ENCODE assay signal across 10 cellular contexts in the genomic region with DNA sequence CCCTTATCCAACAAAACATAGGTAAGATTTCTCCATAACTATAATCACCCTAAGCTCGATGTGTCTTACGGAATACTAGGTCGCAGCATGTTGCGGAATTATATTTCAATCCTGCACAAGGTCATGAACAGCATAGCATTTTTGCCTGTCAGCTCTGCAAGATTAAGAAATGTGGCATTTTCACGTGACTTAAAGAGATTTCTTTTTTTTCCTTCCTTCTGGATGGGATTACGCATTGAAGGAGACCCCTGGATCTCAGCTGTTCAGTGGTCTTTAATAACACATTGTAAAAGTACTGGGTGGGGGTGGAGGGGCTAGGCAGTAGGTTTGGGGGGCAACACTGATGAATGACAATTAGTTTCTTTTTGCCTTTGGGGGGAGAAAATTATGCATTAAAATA.
DNase-seq lines count a peak whose midpoint lies in the region; ATAC-seq, FAIRE-seq and TF ChIP-seq lines count a peak whose summit lies in the region.
"Had no signal": no experiment of that assay in that cellular context is flagged by ENCODE, and none has a peak within 500 bp of the region (broad histone marks: within the 10 kb centered on the region; RNA-seq: fewer than 3 reads in every experiment).

No MANE protein-coding gene starts in this region.

- TF ChIP-seq RAD21 in K562 (CRISPR knock-in tag; conservative IDR thresholded peaks at IDR 0.05 in 1 of 2, IDR thresholded peaks at IDR 0.05 in 1 of 2): no peak

- CTCF ChIA-PET in MCF 10A (lab: Yijun Ruan, JAX) (interaction anchor here (0.7 kb wide), 1 partner anchor 11 kb away, joined by 4 read pairs; no protein-coding TSS in a partner anchor), K562 (lab: Yijun Ruan, JAX; ENCODE audit: low intra/inter-chr PET ratio) (no interaction called here), GM10248 (lab: Yijun Ruan, JAX) (no interaction called here)

- H3K79me2 ChIP-seq in K562 (ENCODE audit: control insufficient read depth, insufficient read depth, low read length): no peaks in the 10 kb centered on the region

- H3K4me1 ChIP-seq in breast epithelium: no peaks in the 10 kb centered on the region
- peaks cover 0 to 22% of the 10 kb centered on the region in 2 experiments; a peak in 2 of 5 replicates for H3K4me1 ChIP-seq in K562 (replicated peaks in 1 of 2; ENCODE audit: control insufficient read depth in 2 of 2, insufficient read depth in 2 of 2, low read length in 2 of 2)
- H3K4me1 ChIP-seq in mesenchymal stem cell (ENCODE audit: control insufficient read depth, insufficient read depth, low read depth, low read length): peaks cover 7% of the 10 kb centered on the region

- no peaks in the 10 kb centered on the region for H3K9me3 Mint-ChIP-seq in MCF 10A (ENCODE audit: unreplicated experiment)

- H3K27ac ChIP-seq in breast epithelium (peak overlapping the region in 1 of 2 donors; percentile 59), K562 (ENCODE audit: extremely low read depth, low read depth, low read length) (no peak overlapping the region), mesenchymal stem cell (ENCODE audit: low read length, poor library complexity, severe bottlenecking) (peak overlapping the region; percentile 67)
- H3K27ac ChIP-seq: C4-2B had no signal

- H3K9me3 ChIP-seq in breast epithelium (no peaks in the 10 kb centered on the region), K562 (replicated peaks; ENCODE audit: control insufficient read depth, insufficient read depth, low read depth, low read length) (no peaks in the 10 kb centered on the region), mesenchymal stem cell (ENCODE audit: control insufficient read depth, low read length) (no peaks in the 10 kb centered on the region)

- no peak overlapping the region for H3K9ac ChIP-seq in K562 (ENCODE audit: insufficient read depth in 1 of 2, low read depth in 2 of 2, low read length in 2 of 2)
- H3K9ac ChIP-seq in mesenchymal stem cell (ENCODE audit: low read length): peak overlapping the region; percentile 94

- H3K4ac ChIP-seq in mesenchymal stem cell (ENCODE audit: low read depth in 1 of 2, low read length in 2 of 2): peak overlapping the region; percentile 35 to 84

- H3K27me3 ChIP-seq in breast epithelium (no peaks in the 10 kb centered on the region), K562 (ENCODE audit: control insufficient read depth in 2 of 2, insufficient read depth in 2 of 2, low read length in 2 of 2) (no peaks in the 10 kb centered on the region), mesenchymal stem cell (ENCODE audit: control insufficient read depth in 1 of 2, insufficient read depth in 1 of 2, low read length in 2 of 2) (no peaks in the 10 kb centered on the region)

- H2AFZ ChIP-seq in K562 (ENCODE audit: low read depth, low read length) (no peak overlapping the region), mesenchymal stem cell (ENCODE audit: low read depth, low read length) (no peak overlapping the region)

- no peak overlapping the region for H3K14ac ChIP-seq in mesenchymal stem cell (ENCODE audit: low read length in 2 of 2)

- H3K4me3 ChIP-seq in breast epithelium: no peak overlapping the region
- no peak overlapping the region for H3K4me3 ChIP-seq in K562
- H3K4me3 ChIP-seq in mesenchymal stem cell (ENCODE audit: insufficient read depth in 1 of 2, low read depth in 1 of 2, low read length in 2 of 2): peak overlapping the region in 1 of 2 experiments; percentile 49

- peak overlapping the region; percentile 34 to 40 for H3K18ac ChIP-seq in mesenchymal stem cell (ENCODE audit: low read depth in 1 of 2, low read length in 2 of 2)

- H3K23ac ChIP-seq in mesenchymal stem cell (ENCODE audit: low read length in 2 of 2): no peak overlapping the region

- H2BK12ac ChIP-seq in mesenchymal stem cell (ENCODE audit: low read length in 2 of 2): peak overlapping the region; percentile 67 to 78

- H3K9me1 ChIP-seq in K562 (ENCODE audit: control insufficient read depth, insufficient read depth, low read length): no peaks in the 10 kb centered on the region

- H3K27ac Mint-ChIP-seq in MCF 10A (ENCODE audit: low read depth, unreplicated experiment): peak overlapping the region; percentile 98

- no peak overlapping the region for H4K8ac ChIP-seq in mesenchymal stem cell (ENCODE audit: low read length)

- BruUV-seq in MCF 10A (replicated peaks; lab: Mats Ljungman, UMichigan) (no TSS peak), K562 (replicated peaks; lab: Mats Ljungman, UMichigan) (no TSS peak)

- ATAC-seq in K562: no peak

- H3K4me3 Mint-ChIP-seq in MCF 10A (ENCODE audit: unreplicated experiment): peak overlapping the region; percentile 67

- peak; percentile 58 for DNase-seq in MCF 10A (ENCODE audit: unreplicated experiment)
- no peak for DNase-seq in breast epithelium (ENCODE audit: low spot score in 2 of 2)
- DNase-seq in K562 (ENCODE audit: extremely low read depth in 1 of 4, low spot score in 3 of 4): no peak
- peak; percentile 63 for DNase-seq in mesenchymal stem cell
- no peak for DNase-seq in RCC 7860 (ENCODE audit: low spot score)
- DNase-seq in DMS53 treated with DMSO at 0.1 percent for 48 hours (lab: John Stamatoyannopoulos, UW; ENCODE audit: unreplicated experiment): no peak
- no peak for DNase-seq in stimulated activated naive CD4-positive, alpha-beta T cell treated with Interleukin-2 at 50 U/mL for 16 hours (lab: John Stamatoyannopoulos, UW)
- no peak for DNase-seq in GM10248 (ENCODE audit: extremely low spot score)
- DNase-seq: activated gamma-delta T cell had no signal

- TF ChIP-seq CTCF in MCF 10A (IDR thresholded peaks at IDR 0.05; ENCODE audit: unreplicated experiment) (no peak), breast epithelium (IDR thresholded peaks at IDR 0.05) (no peak), K562 (IDR thresholded peaks at IDR 0.05 in 2 of 3, conservative IDR thresholded peaks at IDR 0.05 in 1 of 3; ENCODE audit: insufficient read depth in 2 of 3, low read depth in 1 of 3, low read length in 3 of 3) (no peak), GM10248 (IDR thresholded peaks at IDR 0.05; ENCODE audit: control extremely low read depth, extremely low read depth, low read depth, missing control alignments) (no peak)

- H2BK5ac ChIP-seq in mesenchymal stem cell (ENCODE audit: low read depth, low read length, poor library complexity, severe bottlenecking): peak overlapping the region; percentile 82

- 53% methylated on average over 6 of the region's 6 CpGs for whole genome bisulfite sequencing in K562 (ENCODE audit: insufficient coverage, low coverage, missing lambda C conversion rate)
- WGBS in mesenchymal stem cell: 75% methylated on average over 5 of the region's 6 CpGs

- TF ChIP-seq POLR2A in breast epithelium (IDR thresholded peaks at IDR 0.05) (no peak), K562 (conservative IDR thresholded peaks at IDR 0.05) (peak; percentile 71)

- H3K79me1 ChIP-seq in mesenchymal stem cell (replicated peaks; ENCODE audit: low read length, poor library complexity, severe bottlenecking): no peaks in the 10 kb centered on the region

- H2BK120ac ChIP-seq in mesenchymal stem cell (ENCODE audit: low read depth, low read length): peak overlapping the region; percentile 37

- POLR2A ChIA-PET in MCF 10A (lab: Yijun Ruan, JAX): interaction anchor here (0.5 to 1.2 kb wide), 10 partner anchors 18 to 1164 kb away, joined by 3 to 5 read pairs (median 3); a partner anchor contains a TSS
- POLR2A ChIA-PET in K562 (lab: Yijun Ruan, JAX): interaction anchor here (1.0 kb wide), 1 partner anchor 12 kb away, joined by 3 read pairs; no protein-coding TSS in a partner anchor
- POLR2A ChIA-PET in GM10248 (lab: Yijun Ruan, JAX): no interaction called here

- intact Hi-C loops in MCF 10A (cut with micrococcal nuclease) (loop anchor here (1.0 to 10.0 kb wide), 4 partner anchors 40 to 205 kb away; a partner anchor contains a TSS), breast epithelium (cut with DNase I; ENCODE audit: low total_unique reads) (no loop called here), K562 (cut with micrococcal nuclease) (no loop called here)

- FAIRE-seq in K562 (lab: Jason Lieb, UNC) (no peak), RCC 7860 (lab: Jason Lieb, UNC) (no peak)

- H4K20me1 ChIP-seq in K562 (replicated peaks; ENCODE audit: control insufficient read depth, insufficient read depth, low read length): no peaks in the 10 kb centered on the region

- H3K4me1 Mint-ChIP-seq in MCF 10A (ENCODE audit: insufficient read depth, unreplicated experiment): peaks cover 28% of the 10 kb centered on the region

- no peak overlapping the region for H3K4me2 ChIP-seq in K562 (ENCODE audit: insufficient read depth, low read length)
- H3K4me2 ChIP-seq in mesenchymal stem cell (ENCODE audit: low read length, poor library complexity, severe bottlenecking): no peak overlapping the region

- H2AK5ac ChIP-seq in mesenchymal stem cell (ENCODE audit: low read length, severe bottlenecking): peak overlapping the region; percentile 62

- no peaks in the 10 kb centered on the region for H3K27me3 Mint-ChIP-seq in MCF 10A (ENCODE audit: insufficient read depth, unreplicated experiment)

- H3K36me3 Mint-ChIP-seq in MCF 10A (ENCODE audit: insufficient read depth, unreplicated experiment): no peaks in the 10 kb centered on the region

- no peak overlapping the region for H2BK15ac ChIP-seq in mesenchymal stem cell (ENCODE audit: low read depth, poor library complexity, severe bottlenecking)

- no peak for TF ChIP-seq EP300 in K562 (IDR thresholded peaks at IDR 0.05; ENCODE audit: low read length)

- no peak overlapping the region for H4K91ac ChIP-seq in mesenchymal stem cell (ENCODE audit: low read length)

- H3K36me3 ChIP-seq in breast epithelium: no peaks in the 10 kb centered on the region
- H3K36me3 ChIP-seq in K562 (ENCODE audit: control insufficient read depth, insufficient read depth, low read length): no peaks in the 10 kb centered on the region
- H3K36me3 ChIP-seq in mesenchymal stem cell (ENCODE audit: control insufficient read depth in 1 of 2, insufficient read depth in 2 of 2, low read depth in 1 of 2, low read length in 2 of 2): peaks cover 0 to 4% of the 10 kb centered on the region in 2 experiments

- in situ Hi-C loops in K562 (cut with MboI): no loop called here

TF ChIP-seq in K562, 482 proteins besides CTCF, POLR2A, EP300 and RAD21 (continues in another document):
- TF ChIP-seq TBP (optimal IDR thresholded peaks at IDR 0.05; ENCODE audit: low read depth, low read length) (peak; percentile 85), CEBPB (tag; IDR thresholded peaks at IDR 0.05) (peak; percentile 85), ZNF24 (IDR thresholded peaks at IDR 0.05) (peak; percentile 64), POLR2AphosphoS5 (IDR thresholded peaks at IDR 0.05; ENCODE audit: control insufficient read depth, insufficient read depth, low read depth, low read length) (peak; percentile 59), CEBPG (CRISPR knock-in tag; IDR thresholded peaks at IDR 0.05) (no peak), CEBPG (tag; conservative IDR thresholded peaks at IDR 0.05 in 1 of 2, IDR thresholded peaks at IDR 0.05 in 1 of 2) (peak; percentile 63 to 75), PYGO2 (tag; IDR thresholded peaks at IDR 0.05) (peak; percentile 31; the same call in 1 of the 2 replicates), GTF2A2 (tag; IDR thresholded peaks at IDR 0.05) (0 out of 2 replicates have a peak, but pooled peaks have one; percentile 29)

Comparison
In these comparisons a context has a peak if more than half of its experiments do, and no peak if none do; other contexts are left out.
1. DNase-seq: peak in MCF 10A (single experiment) and mesenchymal stem cell (single experiment); none in breast epithelium (0 of 2), K562 (0 of 4), RCC 7860 (single experiment), DMS53 treated with DMSO at 0.1 percent for 48 hours (single experiment), stimulated activated naive CD4-positive, alpha-beta T cell treated with Interleukin-2 at 50 U/mL for 16 hours (single experiment) and GM10248 (single experiment).